Comparison of ENCODE assay signal across 17 cellular contexts in the genomic region with DNA sequence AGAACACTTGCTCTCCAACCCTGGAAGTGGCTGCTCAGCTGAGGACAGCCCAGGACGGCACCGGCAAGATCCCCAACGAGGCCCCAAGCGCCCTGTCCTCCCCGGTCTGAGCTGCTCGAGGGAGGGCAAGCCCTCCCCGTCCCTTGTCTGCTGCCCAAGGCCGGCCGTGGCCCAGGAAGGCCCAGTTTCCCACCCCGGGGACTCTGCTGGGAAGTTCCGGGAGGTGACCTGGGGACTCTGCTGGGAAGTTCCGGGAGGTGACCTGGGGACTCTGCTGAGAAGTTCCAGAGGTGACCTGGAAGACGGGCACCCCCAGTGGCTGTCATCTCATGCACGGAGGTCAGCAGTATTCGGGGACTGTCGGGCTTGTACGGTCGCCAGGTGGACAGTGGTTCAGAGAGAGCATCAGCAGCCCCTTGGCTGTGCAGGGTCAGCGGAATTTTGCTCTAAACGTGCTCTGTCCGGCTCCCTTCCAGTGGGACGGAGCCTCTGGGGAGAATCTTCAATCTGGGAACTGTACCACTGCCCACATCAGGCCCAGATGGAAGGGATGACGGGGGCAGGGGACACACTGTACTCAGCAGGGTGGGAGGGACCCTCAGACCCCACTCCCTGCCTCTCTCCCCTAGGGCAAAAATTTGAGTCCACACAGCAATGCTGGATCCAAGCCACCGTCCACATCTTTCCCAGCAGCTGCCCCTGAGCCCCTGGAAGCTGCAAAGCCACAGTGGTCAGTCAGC. TPM values are rescaled to one million over a fixed set of nuclear protein-coding genes. Genes with fewer than 3 reads are reported as not detected.
DNase-seq lines count a peak whose midpoint lies in the region; ATAC-seq and TF ChIP-seq lines count a peak whose summit lies in the region.
"Had no signal": no experiment of that assay in that cellular context is flagged by ENCODE, and none has a peak within 500 bp of the region (broad histone marks: within the 10 kb centered on the region; RNA-seq: fewer than 3 reads in every experiment).

No MANE protein-coding gene starts in this region.

- H3K36me3 Mint-ChIP-seq in CD4-positive, alpha-beta T cell (ENCODE audit: low read depth) = no peaks in the 10 kb centered on the region
- H3K36me3 Mint-ChIP-seq: activated naive CD4-positive, alpha-beta T cell treated with anti-CD3 and anti-CD28 coated beads, Interleukin-2, amount 50 U/mL, for 24 hours; immature natural killer cell had no signal

- H3K27me3 Mint-ChIP-seq in CD4-positive, alpha-beta T cell = no peaks in the 10 kb centered on the region
- H3K27me3 Mint-ChIP-seq: activated naive CD4-positive, alpha-beta T cell treated with anti-CD3 and anti-CD28 coated beads, Interleukin-2, amount 50 U/mL, for 24 hours had no signal

- no peak overlapping the region for H3K27ac Mint-ChIP-seq in CD4-positive, alpha-beta T cell
- H3K27ac Mint-ChIP-seq: activated naive CD4-positive, alpha-beta T cell treated with anti-CD3 and anti-CD28 coated beads, Interleukin-2, amount 50 U/mL, for 24 hours; endodermal cell had no signal

- CTCF ChIA-PET in CD4-positive, alpha-beta T cell (lab: Charles Lee) = no interaction called here

- ATAC-seq in lower lobe of right lung = no peak
- ATAC-seq in CD4-positive, alpha-beta T cell (ENCODE audit: poor library complexity) = no peak

- DNase-seq in GM20000 (ENCODE audit: low spot score) (peak; percentile 27), lower lobe of right lung (peak; percentile 42), NCI-H2029 treated with DMSO at 0.1 percent for 48 hours (lab: John Stamatoyannopoulos, UW) (no peak)
- no peak for DNase-seq in stimulated activated naive CD4-positive, alpha-beta T cell (lab: John Stamatoyannopoulos, UW)
- no peak for DNase-seq in CD4-positive, alpha-beta T cell
- DNase-seq: activated CD4-positive, alpha-beta T cell treated with anti-CD3 and anti-CD28 coated beads for 4 hours; activated T-cell treated with anti-CD3 and anti-CD28 coated beads for 4 hours; DMS79; endodermal cell; small intestine; T1000 had no signal

- H3K4me3 Mint-ChIP-seq in CD4-positive, alpha-beta T cell = no peak overlapping the region
- H3K4me3 Mint-ChIP-seq: activated naive CD4-positive, alpha-beta T cell treated with anti-CD3 and anti-CD28 coated beads, Interleukin-2, amount 50 U/mL, for 24 hours; endodermal cell had no signal

- H3K4me3 ChIP-seq in lower lobe of right lung (no peak overlapping the region), subcutaneous abdominal adipose tissue (ENCODE audit: low read depth in 1 of 5, low read length in 5 of 5) (no peak overlapping the region)
- H3K4me3 ChIP-seq: breast epithelium, SJCRH30 had no signal

- no peak for TF ChIP-seq CTCF in GM20000 (IDR thresholded peaks at IDR 0.05; ENCODE audit: extremely low read depth, missing control alignments)
- no peak for TF ChIP-seq CTCF in lower lobe of right lung (IDR thresholded peaks at IDR 0.05)
- no peak for TF ChIP-seq CTCF in CD4-positive, alpha-beta T cell (IDR thresholded peaks at IDR 0.05)

- H3K9me3 ChIP-seq in lower lobe of right lung = no peaks in the 10 kb centered on the region
- no peaks in the 10 kb centered on the region for H3K9me3 ChIP-seq in subcutaneous abdominal adipose tissue (ENCODE audit: control insufficient read depth in 5 of 5, low read length in 5 of 5)
- H3K9me3 ChIP-seq in CD4-positive, alpha-beta T cell (ENCODE audit: control insufficient read depth, low read length) = no peaks in the 10 kb centered on the region
- H3K9me3 ChIP-seq: breast epithelium, SJCRH30 had no signal

- peak overlapping the region in 1 of 5 donors; percentile 39 for H3K9ac ChIP-seq in subcutaneous abdominal adipose tissue (ENCODE audit: low read length in 5 of 5)

- H3K27me3 ChIP-seq in lower lobe of right lung (ENCODE audit: low read depth) = no peaks in the 10 kb centered on the region
- no peaks in the 10 kb centered on the region for H3K27me3 ChIP-seq in subcutaneous abdominal adipose tissue (ENCODE audit: control insufficient read depth in 5 of 5, insufficient read depth in 4 of 5, low read length in 5 of 5)
- H3K27me3 ChIP-seq in CD4-positive, alpha-beta T cell (ENCODE audit: control insufficient read depth, insufficient read depth, low read length) = no peaks in the 10 kb centered on the region
- H3K27me3 ChIP-seq: breast epithelium, SJCRH30 had no signal

- intact Hi-C loops in lower lobe of right lung (cut with DNase I) = no loop called here
- intact Hi-C loops in CD4-positive, alpha-beta T cell (cut with DNase I, micrococcal nuclease) = no loop called here

- H3K9me3 Mint-ChIP-seq in CD4-positive, alpha-beta T cell = no peaks in the 10 kb centered on the region
- H3K9me3 Mint-ChIP-seq: activated naive CD4-positive, alpha-beta T cell treated with anti-CD3 and anti-CD28 coated beads, Interleukin-2, amount 50 U/mL, for 24 hours; endodermal cell had no signal

- POLR2A ChIA-PET in CD4-positive, alpha-beta T cell (lab: Charles Lee) = no interaction called here

- H3K4me1 ChIP-seq in lower lobe of right lung = peaks cover 83% of the 10 kb centered on the region
- peaks cover 4 to 69% (median 66%) of the 10 kb centered on the region in 5 donors for H3K4me1 ChIP-seq in subcutaneous abdominal adipose tissue (ENCODE audit: control insufficient read depth in 5 of 5, insufficient read depth in 5 of 5, low read length in 5 of 5)

- peaks cover 12% of the 10 kb centered on the region for H3K4me1 Mint-ChIP-seq in CD4-positive, alpha-beta T cell (ENCODE audit: low read depth)

- H3K27ac ChIP-seq in cingulate gyrus (ENCODE audit: low read depth, low read length) (peak overlapping the region; percentile 85), lower lobe of right lung (no peak overlapping the region), subcutaneous abdominal adipose tissue (ENCODE audit: low read depth, low read length) (peak overlapping the region; percentile 65)
- no peak overlapping the region for H3K27ac ChIP-seq in CD4-positive, alpha-beta T cell (ENCODE audit: low read depth, low read length)
- H3K27ac ChIP-seq: SJCRH30 had no signal

- H3K36me3 ChIP-seq in lower lobe of right lung = peaks cover 7% of the 10 kb centered on the region
- H3K36me3 ChIP-seq in subcutaneous abdominal adipose tissue (ENCODE audit: control insufficient read depth in 5 of 5, insufficient read depth in 5 of 5, low read length in 5 of 5) = peaks cover 0 to 21% (median 15%) of the 10 kb centered on the region in 5 donors
- H3K36me3 ChIP-seq: breast epithelium, SJCRH30 had no signal

RNA-seq across cellular contexts. Expression of gene NACC2, which starts 7.2 kb away (rescaled TPM):
- total RNA-seq in lower lobe of right lung = 27.0 TPM
- total RNA-seq in CD4-positive, alpha-beta T cell = 1 to 10 TPM; 2.1 to 2.7 TPM

RNA-seq across cellular contexts. Expression of gene TMEM250, which starts 30.8 kb away (rescaled TPM):
- total RNA-seq in lower lobe of right lung = 31.2 TPM
- total RNA-seq in CD4-positive, alpha-beta T cell = 1 to 10 TPM; 6.5 to 7.9 TPM

Comparison
In these comparisons a context has a peak if more than half of its experiments do, and no peak if none do; other contexts are left out.
1. DNase-seq: peak in GM20000 (single experiment) and lower lobe of right lung (single experiment); none in stimulated activated naive CD4-positive, alpha-beta T cell (0 of 6), CD4-positive, alpha-beta T cell (0 of 10) and NCI-H2029 treated with DMSO at 0.1 percent for 48 hours (single experiment).
2. H3K27ac ChIP-seq: peak in cingulate gyrus (single experiment) and subcutaneous abdominal adipose tissue (single experiment); none in lower lobe of right lung (single experiment) and CD4-positive, alpha-beta T cell (single experiment).